In the genomic region with DNA sequence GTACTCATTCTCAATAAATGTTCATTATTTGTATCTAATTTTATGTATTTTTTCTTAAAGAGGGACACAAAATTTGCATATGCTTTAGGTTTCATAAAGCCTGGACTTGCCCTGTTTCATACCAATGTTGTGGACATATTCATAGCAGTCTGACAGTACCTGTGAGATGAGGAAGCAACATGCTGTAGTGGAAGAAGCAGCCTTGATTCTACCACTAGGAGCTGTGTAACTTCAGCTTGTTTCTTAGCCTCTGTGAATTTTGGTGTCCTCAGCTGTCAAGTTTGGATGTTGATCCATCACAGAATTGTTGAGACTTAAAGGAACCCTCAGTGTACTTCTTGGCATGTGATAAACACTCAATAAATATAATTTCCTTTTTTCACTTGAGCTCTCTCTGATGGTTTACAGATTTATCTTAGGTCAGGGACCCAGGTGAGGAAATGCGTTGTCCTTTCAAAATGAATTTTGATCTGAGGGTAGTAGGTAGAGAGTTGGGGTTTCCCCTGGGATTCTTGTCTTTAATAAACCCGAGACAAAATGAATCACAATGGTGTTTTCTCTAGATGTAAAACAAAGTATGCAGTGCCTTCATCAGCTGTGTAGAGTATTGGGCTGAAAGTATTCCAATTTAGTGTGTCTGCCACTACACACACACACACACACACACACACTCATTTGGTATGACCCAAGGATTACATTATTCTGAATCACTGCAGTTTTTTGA, we compare ENCODE assay signal across 19 cellular contexts.
A peak's percentile ranks its signal among the peaks of the same experiment; 100 is the strongest.
DNase-seq lines count a peak whose midpoint lies in the region; ATAC-seq and TF ChIP-seq lines count a peak whose summit lies in the region.
"Had no signal": no experiment of that assay in that cellular context is flagged by ENCODE, and none has a peak within 500 bp of the region (broad histone marks: within the 10 kb centered on the region; RNA-seq: fewer than 3 reads in every experiment).

No MANE protein-coding gene starts in this region.

- H3K36me3 Mint-ChIP-seq in activated T-helper 17 cell treated with anti-CD3 and anti-CD28 coated beads, Interleukin-2, amount 50 U/mL, for 72 hours (ENCODE audit: low read depth), result no peaks in the 10 kb centered on the region
- H3K36me3 Mint-ChIP-seq: naive B cell had no signal

- no peaks in the 10 kb centered on the region for H3K36me3 ChIP-seq in GM06990 (ENCODE audit: control insufficient read depth, insufficient read depth, low read length)
- H3K36me3 ChIP-seq: heart right ventricle, thyroid gland had no signal

- TF ChIP-seq CTCF in GM06990 (IDR thresholded peaks at IDR 0.05; ENCODE audit: insufficient read depth, low read length, poor library complexity, severe bottlenecking), result peak; percentile 17
- TF ChIP-seq CTCF in GM12872 (IDR thresholded peaks at IDR 0.05; ENCODE audit: insufficient read depth, low read depth, low read length), result peak; percentile 20; the same call in 1 of the 3 replicates
- no peak for TF ChIP-seq CTCF in coronary artery (IDR thresholded peaks at IDR 0.05)

- ATAC-seq in HG02623 (IDR thresholded peaks at IDR 0.05; ENCODE audit: unreplicated experiment), result peak; percentile 53
- peak; percentile 94 for ATAC-seq in activated T-helper 17 cell treated with anti-CD3 and anti-CD28 coated beads, Interleukin-2, amount 50 U/mL, for 72 hours (replicated peaks)
- ATAC-seq in GM18907 (IDR thresholded peaks at IDR 0.05; ENCODE audit: unreplicated experiment), result no peak
- ATAC-seq: heart right ventricle, SK-N-SH treated with all-trans-retinoic acid at 6 μM for 48 hours had no signal

- H3K27me3 Mint-ChIP-seq in activated T-helper 17 cell treated with anti-CD3 and anti-CD28 coated beads, Interleukin-2, amount 50 U/mL, for 72 hours, result peaks cover 7% of the 10 kb centered on the region
- H3K27me3 Mint-ChIP-seq: naive B cell had no signal

- no peak for DNase-seq in GM06990 (ENCODE audit: extremely low read depth, insufficient read length)
- DNase-seq in coronary artery (ENCODE audit: low spot score), result no peak
- DNase-seq in erythroblast (lab: John Stamatoyannopoulos, UW), result no peak
- DNase-seq: central memory CD4-positive, alpha-beta T cell; effector memory CD4-positive, alpha-beta T cell; heart right ventricle; KG1; naive B cell; NCI-H1417; posterior cingulate gyrus; small intestine; thyroid gland had no signal

- no peak overlapping the region for H3K27ac ChIP-seq in coronary artery
- H3K27ac ChIP-seq: heart right ventricle, thyroid gland had no signal

- no peaks in the 10 kb centered on the region for H3K4me1 Mint-ChIP-seq in activated T-helper 17 cell treated with anti-CD3 and anti-CD28 coated beads, Interleukin-2, amount 50 U/mL, for 72 hours
- H3K4me1 Mint-ChIP-seq: naive B cell had no signal

- H3K9me3 Mint-ChIP-seq in activated T-helper 17 cell treated with anti-CD3 and anti-CD28 coated beads, Interleukin-2, amount 50 U/mL, for 72 hours, result no peaks in the 10 kb centered on the region
- H3K9me3 Mint-ChIP-seq: naive B cell had no signal

- peak overlapping the region; percentile 28 for H3K4me3 Mint-ChIP-seq in activated T-helper 17 cell treated with anti-CD3 and anti-CD28 coated beads, Interleukin-2, amount 50 U/mL, for 72 hours
- H3K4me3 Mint-ChIP-seq: activated T-helper 1 cell treated with anti-CD3 and anti-CD28 coated beads, Interleukin-12 subunit alpha, Interleukin-12 subunit beta, Interleukin-2, Interleukin-4 antibody, amounts not matched to agents 30 ng/mL and 10 ng/mL and 1 ng/mL, durations not matched to agents 14 hours and 24 hours and 36 hours had no signal

- H3K27me3 ChIP-seq in GM06990 (replicated peaks; ENCODE audit: control insufficient read depth, insufficient read depth, low read length), result no peaks in the 10 kb centered on the region
- H3K27me3 ChIP-seq: heart right ventricle, thyroid gland had no signal

- no peak for TF ChIP-seq POLR2A in erythroblast (IDR thresholded peaks at IDR 0.05; ENCODE audit: low read length)

- no peak overlapping the region for H3K4me3 ChIP-seq in GM06990 (replicated peaks; ENCODE audit: low read depth, low read length)
- no peak overlapping the region for H3K4me3 ChIP-seq in coronary artery
- H3K4me3 ChIP-seq: heart right ventricle, lung, thyroid gland had no signal

- H3K27ac Mint-ChIP-seq in activated T-helper 17 cell treated with anti-CD3 and anti-CD28 coated beads, Interleukin-2, amount 50 U/mL, for 72 hours, result no peak overlapping the region
- H3K27ac Mint-ChIP-seq: activated T-helper 1 cell treated with anti-CD3 and anti-CD28 coated beads, Interleukin-12 subunit alpha, Interleukin-12 subunit beta, Interleukin-2, Interleukin-4 antibody, amounts not matched to agents 30 ng/mL and 10 ng/mL and 1 ng/mL, durations not matched to agents 14 hours and 24 hours and 36 hours; naive B cell had no signal
